ENCODE assay signal across 8 cellular contexts in genomic region chr19:14006085-14006765, GRCh38. TPM values are rescaled to one million over a fixed set of nuclear protein-coding genes. Genes with fewer than 3 reads are reported as not detected.
DNase-seq lines count a peak whose midpoint lies in the region; ATAC-seq and TF ChIP-seq lines count a peak whose summit lies in the region.

RFX1 (minus strand) TSS chr19:14006320; CDS start chr19:13993843, 12,477 bp downstream.

- H3K4me1 ChIP-seq in gastroesophageal sphincter: peaks cover 0 to 41% (median 18%) of the 10 kb centered on the region in 3 donors
- peaks cover 0 to 2% of the 10 kb centered on the region in 2 donors for H3K4me1 ChIP-seq in neuronal stem cell (ENCODE audit: control insufficient read depth in 2 of 2, insufficient read depth in 1 of 2, low read depth in 1 of 2, low read length in 2 of 2)

- ATAC-seq in HG02623 (IDR thresholded peaks at IDR 0.05; ENCODE audit: unreplicated experiment) (peak; percentile 65), SK-N-SH treated with all-trans-retinoic acid at 6 μM for 48 hours (peak; percentile 93), gastroesophageal sphincter (peak; percentile 92)

- peak within 1 kb of the TSS; percentile 57 for H2AK5ac ChIP-seq in neuronal stem cell (ENCODE audit: low read depth, low read length)

- H3K27me3 ChIP-seq in gastroesophageal sphincter (no peaks in the 10 kb centered on the region), neuronal stem cell (ENCODE audit: control insufficient read depth in 3 of 3, insufficient read depth in 3 of 3, low read depth in 1 of 3, low read length in 3 of 3) (no peaks in the 10 kb centered on the region)

- H3K4ac ChIP-seq in neuronal stem cell (ENCODE audit: low read length): peak within 1 kb of the TSS; percentile 89

- DNase-seq in GM03348 (ENCODE audit: low spot score): peak; percentile 95
- peak; percentile 100 for DNase-seq in NCI-H1092 treated with DMSO at 0.1 percent for 48 hours (lab: John Stamatoyannopoulos, UW)
- peak; percentile 100 for DNase-seq in activated naive CD4-positive, alpha-beta T cell treated with anti-CD3 and anti-CD28 coated beads, Interleukin-2, amount 50 U/mL, for 16 hours
- peak; percentile 99 for DNase-seq in neuronal stem cell (ENCODE audit: low spot score)
- peak; percentile 96 to 100 (median 99) for DNase-seq in substantia nigra (lab: John Stamatoyannopoulos, UW)

- peak within 1 kb of the TSS; percentile 14 for H2BK120ac ChIP-seq in neuronal stem cell (ENCODE audit: low read depth, low read length)

- H3K27ac ChIP-seq in gastroesophageal sphincter (peak within 1 kb of the TSS; percentile 98 to 99 (median 99)), neuronal stem cell (replicated peaks; ENCODE audit: low read length) (peak within 1 kb of the TSS; percentile 93), substantia nigra (ENCODE audit: low read depth, low read length, poor library complexity, severe bottlenecking) (peak within 1 kb of the TSS; percentile 95)

- TF ChIP-seq EP300 in gastroesophageal sphincter (IDR thresholded peaks at IDR 0.05): no peak

- H2BK15ac ChIP-seq in neuronal stem cell (ENCODE audit: low read length): no peak within 1 kb of the TSS

- H2BK12ac ChIP-seq in neuronal stem cell (ENCODE audit: low read length): no peak within 1 kb of the TSS

- H3K9ac ChIP-seq in neuronal stem cell (ENCODE audit: low read depth, low read length, poor library complexity): peak within 1 kb of the TSS; percentile 72

- peak within 1 kb of the TSS; percentile 84 to 89 for H3K4me3 ChIP-seq in gastroesophageal sphincter
- peak within 1 kb of the TSS; percentile 59 to 94 for H3K4me3 ChIP-seq in neuronal stem cell (ENCODE audit: low read length in 2 of 2)

- H3K14ac ChIP-seq in neuronal stem cell (ENCODE audit: low read length): peak within 1 kb of the TSS; percentile 76

- peaks cover 3% of the 10 kb centered on the region for H3K79me1 ChIP-seq in neuronal stem cell (ENCODE audit: low read depth, low read length)

- peak within 1 kb of the TSS; percentile 81 for H3K4me2 ChIP-seq in neuronal stem cell (ENCODE audit: insufficient read depth, low read length, poor library complexity, severe bottlenecking)

- no peaks in the 10 kb centered on the region for H3K36me3 ChIP-seq in gastroesophageal sphincter
- H3K36me3 ChIP-seq in neuronal stem cell (replicated peaks in 1 of 2; ENCODE audit: control insufficient read depth in 2 of 2, insufficient read depth in 2 of 2, low read length in 2 of 2): no peaks in the 10 kb centered on the region

- no peaks in the 10 kb centered on the region for H3K9me3 ChIP-seq in gastroesophageal sphincter
- H3K9me3 ChIP-seq in neuronal stem cell (replicated peaks in 1 of 2; ENCODE audit: control insufficient read depth in 2 of 2, insufficient read depth in 1 of 2, low read depth in 1 of 2, low read length in 2 of 2): no peaks in the 10 kb centered on the region

- peak within 1 kb of the TSS; percentile 98 for H3K18ac ChIP-seq in neuronal stem cell (ENCODE audit: low read length)

- TF ChIP-seq POLR2A in gastroesophageal sphincter (IDR thresholded peaks at IDR 0.05): no peak

- H2BK5ac ChIP-seq in neuronal stem cell (ENCODE audit: low read length): peak within 1 kb of the TSS; percentile 88

- peak within 1 kb of the TSS; percentile 89 for H2AFZ ChIP-seq in neuronal stem cell (ENCODE audit: low read length)

- peak within 1 kb of the TSS; percentile 100 for H4K8ac ChIP-seq in neuronal stem cell (ENCODE audit: low read depth, low read length)

- no peak for TF ChIP-seq CTCF in gastroesophageal sphincter (IDR thresholded peaks at IDR 0.05)

- 0% methylated on average over 13 of the region's 58 CpGs; no CpG with 5 or more reads in 1 of the 2 donors for WGBS in gastroesophageal sphincter (ENCODE audit: low coverage in 1 of 2), 2 donors
- WGBS in neuronal stem cell (ENCODE audit: extremely low coverage in 2 of 2, insufficient read length in 2 of 2, insufficient replicate concordance in 1 of 2), 2 donors: no CpG with 5 or more reads among the region's 58 CpGs

- H4K91ac ChIP-seq in neuronal stem cell (ENCODE audit: low read depth, low read length, poor library complexity): no peak within 1 kb of the TSS

- peak within 1 kb of the TSS; percentile 87 for H3K23ac ChIP-seq in neuronal stem cell (ENCODE audit: low read depth, low read length, poor library complexity)

TF ChIP-seq in SK-N-SH treated with all-trans-retinoic acid at 6 μM for 48 hours, 23 proteins besides CTCF, POLR2A, EP300 and RAD21:
- TF ChIP-seq CSDC2 (CRISPR knock-in tag; IDR thresholded peaks at IDR 0.05): no peak
- TF ChIP-seq ZFP30 (CRISPR knock-in tag; IDR thresholded peaks at IDR 0.05): no peak
- TF ChIP-seq ZNF70 (CRISPR knock-in tag; IDR thresholded peaks at IDR 0.05): no peak
- no peak for TF ChIP-seq ZNF8 (CRISPR knock-in tag; IDR thresholded peaks at IDR 0.05)
- TF ChIP-seq ESRRG (CRISPR knock-in tag; IDR thresholded peaks at IDR 0.05): no peak
- no peak for TF ChIP-seq GLIS3 (CRISPR knock-in tag; IDR thresholded peaks at IDR 0.05)
- TF ChIP-seq OSR1 (CRISPR knock-in tag; IDR thresholded peaks at IDR 0.05): no peak
- TF ChIP-seq ZC3H10 (CRISPR knock-in tag; IDR thresholded peaks at IDR 0.05): no peak
- TF ChIP-seq TCF4 (CRISPR knock-in tag; IDR thresholded peaks at IDR 0.05; ENCODE audit: borderline replicate concordance): no peak
- TF ChIP-seq ZNF565 (CRISPR knock-in tag; conservative IDR thresholded peaks at IDR 0.05; ENCODE audit: low read depth): no peak
- TF ChIP-seq ZFP3 (CRISPR knock-in tag; IDR thresholded peaks at IDR 0.05): no peak
- no peak for TF ChIP-seq TOX (CRISPR knock-in tag; IDR thresholded peaks at IDR 0.05; ENCODE audit: borderline replicate concordance)

RNA-seq across cellular contexts. Expression of gene RFX1, which starts in this region (rescaled TPM):
- 1 to 10 TPM; 2.0 to 5.9 (median 3.9) TPM for total RNA-seq in gastroesophageal sphincter
- 7.3 TPM for polyA plus RNA-seq in neuronal stem cell (2013, experiment 1 of 2)
- polyA plus RNA-seq in neuronal stem cell (2013, experiment 2 of 2): 7.5 TPM

Comparison
In these comparisons a context has a peak if more than half of its experiments do, and no peak if none do; other contexts are left out.
1. Peak in every context shown above with its lines: DNase-seq, ATAC-seq, H3K4me3 ChIP-seq and H3K27ac ChIP-seq.